1 cellular context compared by ENCODE assay signal in genomic region chr20:59268827-59269226, GRCh38.
TF ChIP-seq lines count a peak whose summit lies in the region.

No MANE protein-coding gene starts in this region.

TF ChIP-seq in H1, 55 proteins besides CTCF, POLR2A, EP300 and RAD21:
- TF ChIP-seq CTBP2 (IDR thresholded peaks at IDR 0.05; ENCODE audit: borderline replicate concordance, insufficient read depth, insufficient read length, low read length) (peak; percentile 57), TCF12 (IDR thresholded peaks at IDR 0.05; ENCODE audit: low read depth, low read length) (peak; percentile 90), NANOG (IDR thresholded peaks at IDR 0.05; ENCODE audit: insufficient read depth, low read depth, low read length, poor library complexity, severe bottlenecking) (peak; percentile 95), EGR1 (IDR thresholded peaks at IDR 0.05; ENCODE audit: borderline replicate concordance, low read depth, low read length) (no peak), CHD7 (IDR thresholded peaks at IDR 0.05; ENCODE audit: insufficient replicate concordance, low read length) (peak; percentile 38), KDM1A (IDR thresholded peaks at IDR 0.05; ENCODE audit: borderline replicate concordance, low read length) (0 out of 2 replicates have a peak, but pooled peaks have one; percentile 15), HDAC2 (IDR thresholded peaks at IDR 0.05; ENCODE audit: borderline replicate concordance in 1 of 2, low read depth in 2 of 2, low read length in 2 of 2) (no peak), BACH1 (IDR thresholded peaks at IDR 0.05; ENCODE audit: low read length) (no peak)
